ENCODE assay signal across 6 cellular contexts in the genomic region with DNA sequence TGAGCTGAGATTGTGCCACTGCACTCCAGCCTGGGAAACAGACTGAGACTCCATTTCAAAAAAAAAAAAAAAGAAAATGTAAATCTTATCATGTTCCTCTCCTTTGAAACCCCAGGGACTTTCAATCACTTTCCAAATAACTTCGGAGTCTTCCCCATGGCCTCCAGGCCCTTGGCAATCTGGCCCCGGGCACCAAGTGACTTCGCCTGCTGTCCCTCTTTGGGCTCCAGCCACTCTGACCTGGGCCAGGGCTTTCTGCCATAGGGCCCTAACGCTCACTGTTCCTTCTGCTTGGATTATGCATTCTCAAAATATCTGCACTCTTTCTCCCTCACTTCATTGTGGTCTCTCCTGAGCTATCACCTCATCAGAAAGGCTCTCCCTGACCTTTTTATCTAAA.
"Had no signal": no experiment of that assay in that cellular context is flagged by ENCODE, and none has a peak within 500 bp of the region (broad histone marks: within the 10 kb centered on the region; RNA-seq: fewer than 3 reads in every experiment).

No MANE protein-coding gene starts in this region.

- H3K4me3 ChIP-seq: K562 had no signal

- ATAC-seq: HepG2, K562 had no signal

- H3K27ac ChIP-seq: HL-60, KMS-11 had no signal

- DNase-seq: KBM-7, KG1 had no signal
